In genomic region chr22:30425327-30425615, GRCh38 we compare ENCODE assay signal across 1 cellular context.
TF ChIP-seq lines count a peak whose summit lies in the region.

No MANE protein-coding gene starts in this region.

TF ChIP-seq in GM12878, 131 proteins besides CTCF, POLR2A, EP300 and RAD21:
- TF ChIP-seq ZBTB33 (IDR thresholded peaks at IDR 0.05) (no peak), HDGF (IDR thresholded peaks at IDR 0.05) (no peak), HSF1 (IDR thresholded peaks at IDR 0.05; ENCODE audit: low read depth, low read length) (no peak), POLR2AphosphoS2 (IDR thresholded peaks at IDR 0.05; ENCODE audit: low read depth, low read length) (no peak), ZNF687 (IDR thresholded peaks at IDR 0.05) (no peak), E2F8 (IDR thresholded peaks at IDR 0.05; ENCODE audit: low read depth, partially characterized antibody) (no peak), CHD1 (IDR thresholded peaks at IDR 0.05; ENCODE audit: low read depth, low read length) (no peak), HDAC2 (IDR thresholded peaks at IDR 0.05) (no peak), SMARCA5 (IDR thresholded peaks at IDR 0.05) (no peak), RBBP5 (conservative IDR thresholded peaks at IDR 0.05) (no peak), CBX5 (IDR thresholded peaks at IDR 0.05; ENCODE audit: low read depth) (no peak), MEF2B (IDR thresholded peaks at IDR 0.05; ENCODE audit: partially characterized antibody, poor library complexity, severe bottlenecking) (no peak), IRF3 (IDR thresholded peaks at IDR 0.05) (no peak), ZNF622 (IDR thresholded peaks at IDR 0.05) (no peak), PBX3 (IDR thresholded peaks at IDR 0.05; ENCODE audit: insufficient replicate concordance, low read depth, low read length) (no peak), NFYA (IDR thresholded peaks at IDR 0.05; ENCODE audit: borderline replicate concordance, low read depth, low read length) (no peak), PKNOX1 (IDR thresholded peaks at IDR 0.05) (no peak)
